24 cellular contexts compared by ENCODE assay signal in genomic region chr15:83602021-83602420, GRCh38. TPM values are rescaled to one million over a fixed set of nuclear protein-coding genes. Genes with fewer than 3 reads are reported as not detected.
DNase-seq lines count a peak whose midpoint lies in the region; ATAC-seq and TF ChIP-seq lines count a peak whose summit lies in the region.
"Had no signal": no experiment of that assay in that cellular context is flagged by ENCODE, and none has a peak within 500 bp of the region (broad histone marks: within the 10 kb centered on the region; RNA-seq: fewer than 3 reads in every experiment).

No MANE protein-coding gene starts in this region.

- RAD21 ChIA-PET in HCT116 (lab: Charles Lee; ENCODE audit: low non-redundant PET in 1 of 2, low total read pairs in 2 of 2, uncharacterized antibody in 2 of 2, unreplicated experiment in 2 of 2) = no interaction called here

- H3K4me3 ChIP-seq in HCT116 (replicated peaks in 1 of 2; ENCODE audit: low read depth in 1 of 2, low read length in 2 of 2) = no peak overlapping the region
- no peak overlapping the region for H3K4me3 ChIP-seq in right atrium auricular region

- intact Hi-C loops in HCT116 (cut with micrococcal nuclease) = no loop called here

- CTCF ChIA-PET in HCT116 (lab: Charles Lee) = no interaction called here
- CTCF ChIA-PET in RWPE1 (lab: Yijun Ruan, JAX) = interaction anchor here (0.7 kb wide), 1 partner anchor 21 kb away, joined by 3 read pairs; no protein-coding TSS in a partner anchor

- no TSS peak for BruUV-seq in HCT116 (replicated peaks; lab: Mats Ljungman, UMichigan)

- no peak overlapping the region for H3K27ac ChIP-seq in HCT116 (ENCODE audit: low read depth, low read length)
- no peak overlapping the region for H3K27ac ChIP-seq in RWPE1
- peak overlapping the region; percentile 75 for H3K27ac ChIP-seq in epithelial cell of prostate
- no peak overlapping the region for H3K27ac ChIP-seq in right atrium auricular region

- POLR2A ChIA-PET in HCT116 (lab: Charles Lee) (no interaction called here), RWPE1 (lab: Yijun Ruan, JAX; ENCODE audit: low non-redundant PET) (interaction anchor here (0.7 kb wide), 1 partner anchor 11 kb away, joined by 4 read pairs; no protein-coding TSS in a partner anchor)

- H3K36me3 Mint-ChIP-seq in effector memory CD8-positive, alpha-beta T cell (ENCODE audit: insufficient read depth) = no peaks in the 10 kb centered on the region
- H3K36me3 Mint-ChIP-seq: CD8-positive, alpha-beta memory T cell had no signal

- H3K4me3 Mint-ChIP-seq in effector memory CD8-positive, alpha-beta T cell = no peak overlapping the region
- H3K4me3 Mint-ChIP-seq: CD8-positive, alpha-beta memory T cell had no signal

- DNase-seq in HCT116 (ENCODE audit: low read depth, low spot score) (peak; percentile 12), RWPE1 (ENCODE audit: low spot score) (peak; percentile 63), epithelial cell of prostate (ENCODE audit: low read depth, low spot score) (peak; percentile 36), renal cortical epithelial cell (ENCODE audit: low read depth) (peak; percentile 15), omental fat pad (ENCODE audit: low spot score) (no peak), right atrium auricular region (ENCODE audit: low spot score) (no peak)
- DNase-seq in effector memory CD8-positive, alpha-beta T cell = no peak
- DNase-seq: ACHN; C1 segment of cervical spinal cord; CD8-positive, alpha-beta memory T cell; DMS53; EL; GOT3; KBM-7; NCI-H1092; NCI-H1436 treated with DMSO at 0.1 percent for 48 hours; NCI-H2029; NCI-H2171; NCI-H446; NCI-H774 had no signal

- ATAC-seq in HCT116 = peak; percentile 50; the same call in 1 of the 2 replicates
- ATAC-seq in HG02870 (IDR thresholded peaks at IDR 0.05; ENCODE audit: unreplicated experiment) = no peak
- ATAC-seq in omental fat pad (ENCODE audit: low FRiP score) = no peak
- ATAC-seq in effector memory CD8-positive, alpha-beta T cell (replicated peaks) = no peak
- ATAC-seq: HepG2 had no signal

- TF ChIP-seq RAD21 in HCT116 (IDR thresholded peaks at IDR 0.05; ENCODE audit: low read depth) = no peak

- TF ChIP-seq CTCF in HCT116 (IDR thresholded peaks at IDR 0.05 in 2 of 3, conservative IDR thresholded peaks at IDR 0.05 in 1 of 3; ENCODE audit: borderline replicate concordance in 1 of 3, insufficient read depth in 1 of 3, low read depth in 2 of 3, low read length in 2 of 3) = no peak
- TF ChIP-seq CTCF in RWPE1 (conservative IDR thresholded peaks at IDR 0.05; ENCODE audit: low read depth) = no peak
- TF ChIP-seq CTCF in omental fat pad (IDR thresholded peaks at IDR 0.05) = no peak
- no peak for TF ChIP-seq CTCF in right atrium auricular region (IDR thresholded peaks at IDR 0.05)

- H3K9me3 Mint-ChIP-seq in effector memory CD8-positive, alpha-beta T cell = peaks cover 4 to 19% of the 10 kb centered on the region in 2 donors

- TF ChIP-seq POLR2A in HCT116 (IDR thresholded peaks at IDR 0.05; ENCODE audit: borderline replicate concordance, extremely low read depth, insufficient read depth, insufficient read length) = no peak

- H3K27me3 Mint-ChIP-seq in effector memory CD8-positive, alpha-beta T cell = peaks cover 0 to 7% of the 10 kb centered on the region in 2 donors

- H2AFZ ChIP-seq in HCT116 (ENCODE audit: low read depth, low read length, poor library complexity, severe bottlenecking) = no peak overlapping the region

- H3K4me2 ChIP-seq in HCT116 (ENCODE audit: low read length) = peak overlapping the region; percentile 38

- H3K9me3 ChIP-seq in HCT116 (ENCODE audit: control insufficient read depth in 1 of 2, insufficient read depth in 1 of 2, low read depth in 1 of 2, low read length in 2 of 2) (no peaks in the 10 kb centered on the region), right atrium auricular region (peaks cover 0 to 5% of the 10 kb centered on the region in 2 donors)

- H3K4me1 ChIP-seq in HCT116 (ENCODE audit: control insufficient read depth in 1 of 2, insufficient read depth in 2 of 2, low read length in 2 of 2) (peaks cover 3 to 7% of the 10 kb centered on the region in 2 experiments; a peak in 2 of 4 replicates), right atrium auricular region (no peaks in the 10 kb centered on the region)

- H3K27me3 ChIP-seq in HCT116 (ENCODE audit: insufficient read depth, low read length) (no peaks in the 10 kb centered on the region), right atrium auricular region (no peaks in the 10 kb centered on the region)

- H3K4me1 Mint-ChIP-seq in effector memory CD8-positive, alpha-beta T cell (ENCODE audit: low read depth in 2 of 2) = no peaks in the 10 kb centered on the region
- H3K4me1 Mint-ChIP-seq: CD8-positive, alpha-beta memory T cell had no signal

- H4K20me1 ChIP-seq in HCT116 (ENCODE audit: insufficient read depth) = no peaks in the 10 kb centered on the region

- no peaks in the 10 kb centered on the region for H3K79me2 ChIP-seq in HCT116 (ENCODE audit: insufficient read depth, low read length)

- 0 out of 2 replicates have a peak, but pooled peaks cover 3% of the 10 kb centered on the region for H3K9me2 ChIP-seq in HCT116 (ENCODE audit: insufficient read depth)

- H3K27ac Mint-ChIP-seq in effector memory CD8-positive, alpha-beta T cell = no peak overlapping the region
- H3K27ac Mint-ChIP-seq: CD8-positive, alpha-beta memory T cell had no signal

- H3K36me3 ChIP-seq in HCT116 (ENCODE audit: control insufficient read depth in 1 of 2, insufficient read depth in 2 of 2, low read length in 2 of 2) (no peaks in the 10 kb centered on the region), right atrium auricular region (no peaks in the 10 kb centered on the region)

- no peak overlapping the region for H3K9ac ChIP-seq in HCT116 (ENCODE audit: low read length)

TF ChIP-seq in HCT116, 20 proteins besides CTCF, POLR2A, EP300 and RAD21 (continues in another document):
- TF ChIP-seq ZNF274 (IDR thresholded peaks at IDR 0.05; ENCODE audit: low read depth, low read length) (no peak), MAX (IDR thresholded peaks at IDR 0.05) (no peak), JUND (IDR thresholded peaks at IDR 0.05) (no peak), TCF7L2 (IDR thresholded peaks at IDR 0.05; ENCODE audit: borderline replicate concordance, extremely low read depth, insufficient read depth, insufficient read length) (no peak), CEBPB (IDR thresholded peaks at IDR 0.05; ENCODE audit: low read depth) (no peak), YY1 (IDR thresholded peaks at IDR 0.05; ENCODE audit: extremely low read depth, insufficient replicate concordance, low read depth, low read length) (no peak), POLR2AphosphoS5 (IDR thresholded peaks at IDR 0.05; ENCODE audit: low read depth, low read length) (no peak), CBX3 (IDR thresholded peaks at IDR 0.05; ENCODE audit: low read depth) (no peak), ZFX (IDR thresholded peaks at IDR 0.05) (no peak), SIN3A (IDR thresholded peaks at IDR 0.05; ENCODE audit: low read depth) (no peak), SP1 (IDR thresholded peaks at IDR 0.05; ENCODE audit: low read depth) (no peak), ELF1 (IDR thresholded peaks at IDR 0.05; ENCODE audit: borderline replicate concordance, low read depth) (no peak), SRF (IDR thresholded peaks at IDR 0.05; ENCODE audit: low read depth) (no peak), REST (IDR thresholded peaks at IDR 0.05; ENCODE audit: low read depth) (no peak), EZH2 (IDR thresholded peaks at IDR 0.05) (no peak), FOSL1 (IDR thresholded peaks at IDR 0.05; ENCODE audit: low read depth) (no peak), EZH2phosphoT487 (IDR thresholded peaks at IDR 0.05; ENCODE audit: borderline replicate concordance) (no peak)

RNA-seq across cellular contexts. Expression of gene ADAMTSL3, which starts 51.9 kb away (rescaled TPM):
- total RNA-seq in HCT116 (2021; ENCODE audit: unreplicated experiment) = 0.05 TPM
- polyA plus RNA-seq in HCT116 (2012) = 0.03 and 0.12 TPM in 2 replicates
- 11.1 and 20.7 TPM in 2 replicates for total RNA-seq in renal cortical epithelial cell
- total RNA-seq in omental fat pad = 10 to 100 TPM in 1 of 4 donors, 1 to 10 TPM in 3; 4.9 to 28.1 (median 8.4) TPM
- total RNA-seq in right atrium auricular region = 10 to 100 TPM; 12.2 to 21.2 TPM
- total RNA-seq: CD8-positive, alpha-beta memory T cell; OCI-LY7; RPMI7951 had no signal
- polyA plus RNA-seq: CD8-positive, alpha-beta memory T cell had no signal

Comparison
In these comparisons a context has a peak if more than half of its experiments do, and no peak if none do; other contexts are left out.
1. DNase-seq: peak in HCT116 (single experiment), RWPE1 (single experiment), epithelial cell of prostate (single experiment) and renal cortical epithelial cell (single experiment); none in omental fat pad (single experiment), right atrium auricular region (single experiment) and effector memory CD8-positive, alpha-beta T cell (0 of 3).